ENCODE assay signal across 1 cellular context in the genomic region with DNA sequence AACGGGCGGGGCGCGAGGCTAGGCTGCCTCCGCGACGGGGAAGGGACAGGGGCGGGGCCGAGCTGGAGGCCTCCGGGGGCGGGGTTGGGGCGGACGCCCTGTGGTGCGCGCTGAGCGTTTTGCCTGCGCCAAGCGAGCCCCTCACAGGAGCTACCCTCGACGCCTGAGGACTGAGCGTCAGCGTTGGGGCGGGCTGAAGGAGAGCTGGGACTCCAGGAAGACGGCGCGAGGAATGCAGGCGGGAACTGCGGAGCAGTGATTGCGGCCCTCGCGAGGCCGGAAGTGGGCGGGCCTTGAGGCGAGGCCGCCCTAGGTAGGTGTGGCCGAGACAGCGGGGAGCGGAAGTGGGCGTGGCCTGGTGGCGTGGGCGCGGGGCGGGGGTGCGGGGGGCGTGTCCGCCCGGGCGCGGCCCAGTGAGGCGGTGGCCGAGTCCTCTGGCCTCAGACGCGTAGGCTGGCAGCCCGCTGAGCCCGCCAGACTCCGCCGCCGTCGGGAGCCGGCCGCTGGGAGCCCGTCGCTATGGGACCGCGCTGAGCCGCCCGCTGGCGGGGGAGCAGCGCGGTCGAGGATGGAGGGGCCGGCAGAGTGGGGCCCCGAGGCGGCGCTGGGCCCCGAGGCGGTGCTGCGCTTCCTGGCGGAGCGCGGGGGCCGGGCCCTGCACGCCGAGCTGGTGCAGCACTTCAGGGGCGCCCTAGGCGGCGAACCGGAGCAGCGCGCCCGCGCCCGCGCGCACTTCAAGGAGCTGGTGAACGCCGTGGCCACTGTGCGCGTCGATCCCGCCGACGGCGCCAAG.
A peak's percentile ranks its signal among the peaks of the same experiment; 100 is the strongest.
TF ChIP-seq lines count a peak whose summit lies in the region.

Gene SEPTIN10 (minus strand): TSS at position 45 of the 793 bp plus-strand sequence. CDS start 139 bp downstream, outside the sequence.
A gene with protein sequence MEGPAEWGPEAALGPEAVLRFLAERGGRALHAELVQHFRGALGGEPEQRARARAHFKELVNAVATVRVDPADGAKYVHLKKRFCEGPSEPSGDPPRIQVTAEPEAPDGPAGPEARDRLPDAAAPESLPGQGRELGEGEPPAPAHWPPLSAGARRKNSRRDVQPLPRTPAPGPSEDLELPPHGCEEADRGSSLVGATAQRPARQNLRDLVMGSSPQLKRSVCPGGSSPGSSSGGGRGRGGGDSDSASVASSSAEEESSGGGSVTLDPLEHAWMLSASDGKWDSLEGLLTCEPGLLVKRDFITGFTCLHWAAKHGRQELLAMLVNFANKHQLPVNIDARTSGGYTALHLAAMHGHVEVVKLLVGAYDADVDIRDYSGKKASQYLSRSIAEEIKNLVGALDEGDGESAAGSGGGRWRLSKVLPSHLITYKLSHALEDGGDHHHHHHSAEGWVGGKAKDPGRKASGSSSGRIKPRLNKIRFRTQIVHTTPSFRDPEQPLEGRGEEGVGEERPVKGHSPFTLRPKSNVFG (plus strand): TSS at position 443 of the 793 bp plus-strand sequence. CDS start 126 bp downstream, at position 569.

TF ChIP-seq in HepG2, 621 proteins besides CTCF, POLR2A, EP300 and RAD21 (continued from another document and continues in another):
- TF ChIP-seq KDM5A (IDR thresholded peaks at IDR 0.05; ENCODE audit: borderline replicate concordance, low read length) (0 out of 2 replicates have a peak, but pooled peaks have one; percentile 12), ZNF567 (CRISPR knock-in tag; IDR thresholded peaks at IDR 0.05; ENCODE audit: borderline replicate concordance) (peak; percentile 46; the same call in 1 of the 2 replicates), ZNF766 (CRISPR knock-in tag; IDR thresholded peaks at IDR 0.05; ENCODE audit: borderline replicate concordance) (peak; percentile 69; the same call in 1 of the 2 replicates), ZBTB38 (CRISPR knock-in tag; IDR thresholded peaks at IDR 0.05) (peak; percentile 91; the same call in 1 of the 2 replicates), KDM6A (CRISPR knock-in tag; IDR thresholded peaks at IDR 0.05; ENCODE audit: low read depth) (no peak; the same call in 1 of the 2 replicates), ZNF782 (CRISPR knock-in tag; IDR thresholded peaks at IDR 0.05; ENCODE audit: borderline replicate concordance) (peak; percentile 100), RCOR2 (CRISPR knock-in tag; IDR thresholded peaks at IDR 0.05) (peak; percentile 82; the same call in 1 of the 2 replicates), ELF3 (CRISPR knock-in tag; IDR thresholded peaks at IDR 0.05) (peak; percentile 94), ZNF280D (CRISPR knock-in tag; IDR thresholded peaks at IDR 0.05) (0 out of 2 replicates have a peak, but pooled peaks have one; percentile 45), ELF1 (CRISPR knock-in tag; IDR thresholded peaks at IDR 0.05) (peak; percentile 95), NFKB2 (CRISPR knock-in tag; IDR thresholded peaks at IDR 0.05; ENCODE audit: borderline replicate concordance) (no peak; the same call in 1 of the 2 replicates), KLF9 (CRISPR knock-in tag; IDR thresholded peaks at IDR 0.05; ENCODE audit: low read depth) (peak; percentile 68; the same call in 1 of the 2 replicates), ZNF839 (CRISPR knock-in tag; IDR thresholded peaks at IDR 0.05; ENCODE audit: borderline replicate concordance) (peak; percentile 83; the same call in 1 of the 2 replicates), SNRNP70 (IDR thresholded peaks at IDR 0.05; ENCODE audit: low read depth, low read length) (no peak), ZFAT (CRISPR knock-in tag; conservative IDR thresholded peaks at IDR 0.05) (0 out of 2 replicates have a peak, but pooled peaks have one; percentile 16), ZNF101 (CRISPR knock-in tag; IDR thresholded peaks at IDR 0.05; ENCODE audit: borderline replicate concordance, low read depth) (0 out of 2 replicates have a peak, but pooled peaks have one; percentile 65), RAD51 (IDR thresholded peaks at IDR 0.05; ENCODE audit: borderline replicate concordance) (no peak), ZNF296 (CRISPR knock-in tag; conservative IDR thresholded peaks at IDR 0.05) (no peak), ZNF749 (CRISPR knock-in tag; IDR thresholded peaks at IDR 0.05; ENCODE audit: borderline replicate concordance) (peak; percentile 74), ZBTB8A (CRISPR knock-in tag; IDR thresholded peaks at IDR 0.05; ENCODE audit: borderline replicate concordance, low read depth) (no peak), SP5 (CRISPR knock-in tag; IDR thresholded peaks at IDR 0.05; ENCODE audit: borderline replicate concordance, low read depth) (peak; percentile 97), PBX2 (CRISPR knock-in tag; IDR thresholded peaks at IDR 0.05) (no peak), THAP8 (CRISPR knock-in tag; IDR thresholded peaks at IDR 0.05; ENCODE audit: borderline replicate concordance) (peak; percentile 74; the same call in 1 of the 2 replicates), EED (CRISPR knock-in tag; IDR thresholded peaks at IDR 0.05) (peak; percentile 7), TBX2 (CRISPR knock-in tag; IDR thresholded peaks at IDR 0.05; ENCODE audit: borderline replicate concordance) (peak; percentile 94), ZNF660 (CRISPR knock-in tag; IDR thresholded peaks at IDR 0.05; ENCODE audit: borderline replicate concordance, low read depth) (peak; percentile 90; the same call in 1 of the 2 replicates), HOXA5 (CRISPR knock-in tag; IDR thresholded peaks at IDR 0.05) (peak; percentile 96), JUN (CRISPR knock-in tag; IDR thresholded peaks at IDR 0.05) (0 out of 2 replicates have a peak, but pooled peaks have one; percentile 65), RFXANK (CRISPR knock-in tag; IDR thresholded peaks at IDR 0.05) (no peak), RFXAP (CRISPR knock-in tag; IDR thresholded peaks at IDR 0.05; ENCODE audit: borderline replicate concordance) (peak; percentile 73), TAF1 (CRISPR knock-in tag; IDR thresholded peaks at IDR 0.05) (peak; percentile 86)
- TF ChIP-seq, protein P1, sequence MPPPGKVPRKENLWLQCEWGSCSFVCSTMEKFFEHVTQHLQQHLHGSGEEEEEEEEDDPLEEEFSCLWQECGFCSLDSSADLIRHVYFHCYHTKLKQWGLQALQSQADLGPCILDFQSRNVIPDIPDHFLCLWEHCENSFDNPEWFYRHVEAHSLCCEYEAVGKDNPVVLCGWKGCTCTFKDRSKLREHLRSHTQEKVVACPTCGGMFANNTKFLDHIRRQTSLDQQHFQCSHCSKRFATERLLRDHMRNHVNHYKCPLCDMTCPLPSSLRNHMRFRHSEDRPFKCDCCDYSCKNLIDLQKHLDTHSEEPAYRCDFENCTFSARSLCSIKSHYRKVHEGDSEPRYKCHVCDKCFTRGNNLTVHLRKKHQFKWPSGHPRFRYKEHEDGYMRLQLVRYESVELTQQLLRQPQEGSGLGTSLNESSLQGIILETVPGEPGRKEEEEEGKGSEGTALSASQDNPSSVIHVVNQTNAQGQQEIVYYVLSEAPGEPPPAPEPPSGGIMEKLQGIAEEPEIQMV (CRISPR knock-in tag; IDR thresholded peaks at IDR 0.05; ENCODE audit: low read depth) = peak; percentile 58; the same call in 1 of the 2 replicates
- TF ChIP-seq, protein P2, sequence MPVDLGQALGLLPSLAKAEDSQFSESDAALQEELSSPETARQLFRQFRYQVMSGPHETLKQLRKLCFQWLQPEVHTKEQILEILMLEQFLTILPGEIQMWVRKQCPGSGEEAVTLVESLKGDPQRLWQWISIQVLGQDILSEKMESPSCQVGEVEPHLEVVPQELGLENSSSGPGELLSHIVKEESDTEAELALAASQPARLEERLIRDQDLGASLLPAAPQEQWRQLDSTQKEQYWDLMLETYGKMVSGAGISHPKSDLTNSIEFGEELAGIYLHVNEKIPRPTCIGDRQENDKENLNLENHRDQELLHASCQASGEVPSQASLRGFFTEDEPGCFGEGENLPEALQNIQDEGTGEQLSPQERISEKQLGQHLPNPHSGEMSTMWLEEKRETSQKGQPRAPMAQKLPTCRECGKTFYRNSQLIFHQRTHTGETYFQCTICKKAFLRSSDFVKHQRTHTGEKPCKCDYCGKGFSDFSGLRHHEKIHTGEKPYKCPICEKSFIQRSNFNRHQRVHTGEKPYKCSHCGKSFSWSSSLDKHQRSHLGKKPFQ (CRISPR knock-in tag; IDR thresholded peaks at IDR 0.05; ENCODE audit: insufficient replicate concordance) = peak; percentile 92
- TF ChIP-seq, protein P3, sequence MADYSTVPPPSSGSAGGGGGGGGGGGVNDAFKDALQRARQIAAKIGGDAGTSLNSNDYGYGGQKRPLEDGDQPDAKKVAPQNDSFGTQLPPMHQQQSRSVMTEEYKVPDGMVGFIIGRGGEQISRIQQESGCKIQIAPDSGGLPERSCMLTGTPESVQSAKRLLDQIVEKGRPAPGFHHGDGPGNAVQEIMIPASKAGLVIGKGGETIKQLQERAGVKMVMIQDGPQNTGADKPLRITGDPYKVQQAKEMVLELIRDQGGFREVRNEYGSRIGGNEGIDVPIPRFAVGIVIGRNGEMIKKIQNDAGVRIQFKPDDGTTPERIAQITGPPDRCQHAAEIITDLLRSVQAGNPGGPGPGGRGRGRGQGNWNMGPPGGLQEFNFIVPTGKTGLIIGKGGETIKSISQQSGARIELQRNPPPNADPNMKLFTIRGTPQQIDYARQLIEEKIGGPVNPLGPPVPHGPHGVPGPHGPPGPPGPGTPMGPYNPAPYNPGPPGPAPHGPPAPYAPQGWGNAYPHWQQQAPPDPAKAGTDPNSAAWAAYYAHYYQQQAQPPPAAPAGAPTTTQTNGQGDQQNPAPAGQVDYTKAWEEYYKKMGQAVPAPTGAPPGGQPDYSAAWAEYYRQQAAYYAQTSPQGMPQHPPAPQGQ (CRISPR knock-in tag; IDR thresholded peaks at IDR 0.05; ENCODE audit: borderline replicate concordance) = no peak
- TF ChIP-seq, protein P4, sequence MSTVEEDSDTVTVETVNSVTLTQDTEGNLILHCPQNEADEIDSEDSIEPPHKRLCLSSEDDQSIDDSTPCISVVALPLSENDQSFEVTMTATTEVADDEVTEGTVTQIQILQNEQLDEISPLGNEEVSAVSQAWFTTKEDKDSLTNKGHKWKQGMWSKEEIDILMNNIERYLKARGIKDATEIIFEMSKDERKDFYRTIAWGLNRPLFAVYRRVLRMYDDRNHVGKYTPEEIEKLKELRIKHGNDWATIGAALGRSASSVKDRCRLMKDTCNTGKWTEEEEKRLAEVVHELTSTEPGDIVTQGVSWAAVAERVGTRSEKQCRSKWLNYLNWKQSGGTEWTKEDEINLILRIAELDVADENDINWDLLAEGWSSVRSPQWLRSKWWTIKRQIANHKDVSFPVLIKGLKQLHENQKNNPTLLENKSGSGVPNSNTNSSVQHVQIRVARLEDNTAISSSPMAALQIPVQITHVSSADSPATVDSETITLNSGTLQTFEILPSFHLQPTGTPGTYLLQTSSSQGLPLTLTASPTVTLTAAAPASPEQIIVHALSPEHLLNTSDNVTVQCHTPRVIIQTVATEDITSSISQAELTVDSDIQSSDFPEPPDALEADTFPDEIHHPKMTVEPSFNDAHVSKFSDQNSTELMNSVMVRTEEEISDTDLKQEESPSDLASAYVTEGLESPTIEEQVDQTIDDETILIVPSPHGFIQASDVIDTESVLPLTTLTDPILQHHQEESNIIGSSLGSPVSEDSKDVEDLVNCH (CRISPR knock-in tag; IDR thresholded peaks at IDR 0.05) = peak; percentile 69; the same call in 1 of the 2 replicates
- TF ChIP-seq, protein P5, sequence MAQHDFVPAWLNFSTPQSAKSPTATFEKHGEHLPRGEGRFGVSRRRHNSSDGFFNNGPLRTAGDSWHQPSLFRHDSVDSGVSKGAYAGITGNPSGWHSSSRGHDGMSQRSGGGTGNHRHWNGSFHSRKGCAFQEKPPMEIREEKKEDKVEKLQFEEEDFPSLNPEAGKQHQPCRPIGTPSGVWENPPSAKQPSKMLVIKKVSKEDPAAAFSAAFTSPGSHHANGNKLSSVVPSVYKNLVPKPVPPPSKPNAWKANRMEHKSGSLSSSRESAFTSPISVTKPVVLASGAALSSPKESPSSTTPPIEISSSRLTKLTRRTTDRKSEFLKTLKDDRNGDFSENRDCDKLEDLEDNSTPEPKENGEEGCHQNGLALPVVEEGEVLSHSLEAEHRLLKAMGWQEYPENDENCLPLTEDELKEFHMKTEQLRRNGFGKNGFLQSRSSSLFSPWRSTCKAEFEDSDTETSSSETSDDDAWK (CRISPR knock-in tag; IDR thresholded peaks at IDR 0.05) = no peak
- TF ChIP-seq, protein P6, sequence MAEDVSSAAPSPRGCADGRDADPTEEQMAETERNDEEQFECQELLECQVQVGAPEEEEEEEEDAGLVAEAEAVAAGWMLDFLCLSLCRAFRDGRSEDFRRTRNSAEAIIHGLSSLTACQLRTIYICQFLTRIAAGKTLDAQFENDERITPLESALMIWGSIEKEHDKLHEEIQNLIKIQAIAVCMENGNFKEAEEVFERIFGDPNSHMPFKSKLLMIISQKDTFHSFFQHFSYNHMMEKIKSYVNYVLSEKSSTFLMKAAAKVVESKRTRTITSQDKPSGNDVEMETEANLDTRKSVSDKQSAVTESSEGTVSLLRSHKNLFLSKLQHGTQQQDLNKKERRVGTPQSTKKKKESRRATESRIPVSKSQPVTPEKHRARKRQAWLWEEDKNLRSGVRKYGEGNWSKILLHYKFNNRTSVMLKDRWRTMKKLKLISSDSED (CRISPR knock-in tag; IDR thresholded peaks at IDR 0.05) = no peak
